8 cellular contexts compared by ENCODE assay signal in genomic region chr17:76500074-76500744, GRCh38. TPM values are rescaled to one million over a fixed set of nuclear protein-coding genes. Genes with fewer than 3 reads are reported as not detected.
DNase-seq lines count a peak whose midpoint lies in the region; ATAC-seq and TF ChIP-seq lines count a peak whose summit lies in the region.

No MANE protein-coding gene starts in this region.

- TF ChIP-seq POLR2A in upper lobe of left lung (IDR thresholded peaks at IDR 0.05): peak in 2 of 4 donors; percentile 34 to 61

- TF ChIP-seq CTCF in upper lobe of left lung (IDR thresholded peaks at IDR 0.05): no peak

- H3K4me3 Mint-ChIP-seq in activated naive CD4-positive, alpha-beta T cell treated with anti-CD3 and anti-CD28 coated beads, Interleukin-2, amount 50 U/mL, for 24 hours: peak overlapping the region; percentile 87
- peak overlapping the region; percentile 88 for H3K4me3 Mint-ChIP-seq in activated T-helper 2 cell treated with anti-CD3 and anti-CD28 coated beads, Interferon-gamma antibody, Interleukin-2, Interleukin-4, amounts not matched to agents 10 μg/mL and 5 μg/mL and 100 μg/mL, durations not matched to agents 14 hours and 24 hours and 36 hours (ENCODE audit: low read depth)

- H3K27me3 Mint-ChIP-seq in activated naive CD4-positive, alpha-beta T cell treated with anti-CD3 and anti-CD28 coated beads, Interleukin-2, amount 50 U/mL, for 24 hours: no peaks in the 10 kb centered on the region
- no peaks in the 10 kb centered on the region for H3K27me3 Mint-ChIP-seq in activated T-helper 2 cell treated with anti-CD3 and anti-CD28 coated beads, Interferon-gamma antibody, Interleukin-2, Interleukin-4, amounts not matched to agents 10 μg/mL and 5 μg/mL and 100 μg/mL, durations not matched to agents 14 hours and 24 hours and 36 hours (ENCODE audit: low read depth)

- no peaks in the 10 kb centered on the region for H3K9me3 ChIP-seq in upper lobe of left lung

- peaks cover 34% of the 10 kb centered on the region for H3K4me1 Mint-ChIP-seq in activated naive CD4-positive, alpha-beta T cell treated with anti-CD3 and anti-CD28 coated beads, Interleukin-2, amount 50 U/mL, for 24 hours
- peaks cover 19% of the 10 kb centered on the region for H3K4me1 Mint-ChIP-seq in activated T-helper 2 cell treated with anti-CD3 and anti-CD28 coated beads, Interferon-gamma antibody, Interleukin-2, Interleukin-4, amounts not matched to agents 10 μg/mL and 5 μg/mL and 100 μg/mL, durations not matched to agents 14 hours and 24 hours and 36 hours (ENCODE audit: low read depth)

- H3K27me3 ChIP-seq in upper lobe of left lung: no peaks in the 10 kb centered on the region

- no peak overlapping the region for H3K27ac Mint-ChIP-seq in activated naive CD4-positive, alpha-beta T cell treated with anti-CD3 and anti-CD28 coated beads, Interleukin-2, amount 50 U/mL, for 24 hours
- no peak overlapping the region for H3K27ac Mint-ChIP-seq in activated T-helper 2 cell treated with anti-CD3 and anti-CD28 coated beads, Interferon-gamma antibody, Interleukin-2, Interleukin-4, amounts not matched to agents 10 μg/mL and 5 μg/mL and 100 μg/mL, durations not matched to agents 14 hours and 24 hours and 36 hours

- no peaks in the 10 kb centered on the region for H3K36me3 ChIP-seq in upper lobe of left lung

- H3K9me3 Mint-ChIP-seq in activated naive CD4-positive, alpha-beta T cell treated with anti-CD3 and anti-CD28 coated beads, Interleukin-2, amount 50 U/mL, for 24 hours: no peaks in the 10 kb centered on the region
- no peaks in the 10 kb centered on the region for H3K9me3 Mint-ChIP-seq in activated T-helper 2 cell treated with anti-CD3 and anti-CD28 coated beads, Interferon-gamma antibody, Interleukin-2, Interleukin-4, amounts not matched to agents 10 μg/mL and 5 μg/mL and 100 μg/mL, durations not matched to agents 14 hours and 24 hours and 36 hours

- intact Hi-C loops in activated T-helper 2 cell treated with anti-CD3 and anti-CD28 coated beads, Interferon-gamma antibody, Interleukin-2, Interleukin-4, amounts not matched to agents 10 μg/mL and 5 μg/mL and 100 μg/mL, durations not matched to agents 14 hours and 24 hours and 36 hours (cut with micrococcal nuclease): no loop called here

- no peaks in the 10 kb centered on the region for H3K36me3 Mint-ChIP-seq in activated naive CD4-positive, alpha-beta T cell treated with anti-CD3 and anti-CD28 coated beads, Interleukin-2, amount 50 U/mL, for 24 hours
- peaks cover 6% of the 10 kb centered on the region for H3K36me3 Mint-ChIP-seq in activated T-helper 2 cell treated with anti-CD3 and anti-CD28 coated beads, Interferon-gamma antibody, Interleukin-2, Interleukin-4, amounts not matched to agents 10 μg/mL and 5 μg/mL and 100 μg/mL, durations not matched to agents 14 hours and 24 hours and 36 hours (ENCODE audit: low read depth)

- H3K4me1 ChIP-seq in upper lobe of left lung: peaks cover 47 to 61% (median 53%) of the 10 kb centered on the region in 4 donors

- DNase-seq in activated naive CD4-positive, alpha-beta T cell (lab: John Stamatoyannopoulos, UW): no peak
- DNase-seq in activated T-helper 2 cell treated with anti-CD3 and anti-CD28 coated beads, Interferon-gamma antibody, Interleukin-2, Interleukin-4, amounts not matched to agents 10 μg/mL and 5 μg/mL and 100 μg/mL, durations not matched to agents 14 hours and 24 hours and 36 hours (ENCODE audit: low spot score): no peak
- DNase-seq in kidney tubule cell (ENCODE audit: low spot score) (peak; percentile 44), upper lobe of left lung (peak in 1 of 2 donors; percentile 49), superior temporal gyrus (ENCODE audit: extremely low spot score) (no peak), NCI-H510A treated with DMSO at 0.1 percent for 48 hours (lab: John Stamatoyannopoulos, UW) (no peak), activated gamma-delta T cell (lab: John Stamatoyannopoulos, UW) (no peak)

- TF ChIP-seq EP300 in upper lobe of left lung (IDR thresholded peaks at IDR 0.05): no peak

- ATAC-seq in upper lobe of left lung (ENCODE audit: low FRiP score in 2 of 2): no peak

- WGBS in upper lobe of left lung, 2 donors: 47 to 60% methylated on average over 12 to 17 of the region's 17 CpGs

- peak overlapping the region; percentile 71 to 82 (median 74) for H3K4me3 ChIP-seq in upper lobe of left lung

- H3K27ac ChIP-seq in upper lobe of left lung: peak overlapping the region; percentile 91 to 95 (median 94)

RNA-seq across cellular contexts. Expression of gene RHBDF2, which starts 1.0 kb away (rescaled TPM):
- total RNA-seq in activated T-helper 2 cell treated with anti-CD3 and anti-CD28 coated beads, Interferon-gamma antibody, Interleukin-2, Interleukin-4, amounts not matched to agents 10 μg/mL and 5 μg/mL and 100 μg/mL, durations not matched to agents 14 hours and 24 hours and 36 hours: 45.3 and 48.5 TPM in 2 replicates
- 100 to 1,000 TPM in 2 of 6 donors, 10 to 100 TPM in 4; 34.3 to 137 (median 47.6) TPM for total RNA-seq in upper lobe of left lung

RNA-seq across cellular contexts. Expression of gene AANAT, which starts 32.8 kb away (rescaled TPM):
- total RNA-seq in activated T-helper 2 cell treated with anti-CD3 and anti-CD28 coated beads, Interferon-gamma antibody, Interleukin-2, Interleukin-4, amounts not matched to agents 10 μg/mL and 5 μg/mL and 100 μg/mL, durations not matched to agents 14 hours and 24 hours and 36 hours: 0.18 TPM in 1 of 2 replicates, not detected in the other
- total RNA-seq in upper lobe of left lung: not detected

RNA-seq across cellular contexts. Expression of gene CYGB, which starts 37.3 kb away (rescaled TPM):
- total RNA-seq in activated T-helper 2 cell treated with anti-CD3 and anti-CD28 coated beads, Interferon-gamma antibody, Interleukin-2, Interleukin-4, amounts not matched to agents 10 μg/mL and 5 μg/mL and 100 μg/mL, durations not matched to agents 14 hours and 24 hours and 36 hours: not detected in 2 replicates
- 10 to 100 TPM in 5 of 6 donors, 1 to 10 TPM in 1; 6.4 to 33.9 (median 16.6) TPM for total RNA-seq in upper lobe of left lung

RNA-seq across cellular contexts. Expression of gene PRCD, which starts 39.6 kb away (rescaled TPM):
- not detected in 2 replicates for total RNA-seq in activated T-helper 2 cell treated with anti-CD3 and anti-CD28 coated beads, Interferon-gamma antibody, Interleukin-2, Interleukin-4, amounts not matched to agents 10 μg/mL and 5 μg/mL and 100 μg/mL, durations not matched to agents 14 hours and 24 hours and 36 hours
- 10 to 100 TPM in 1 of 6 donors, 1 to 10 TPM in 4, not detected in 1; 3.0 to 13.9 (median 7.2) TPM for total RNA-seq in upper lobe of left lung

RNA-seq across cellular contexts. Expression of gene UBE2O, which starts 47.3 kb away (rescaled TPM):
- total RNA-seq in activated T-helper 2 cell treated with anti-CD3 and anti-CD28 coated beads, Interferon-gamma antibody, Interleukin-2, Interleukin-4, amounts not matched to agents 10 μg/mL and 5 μg/mL and 100 μg/mL, durations not matched to agents 14 hours and 24 hours and 36 hours: 46.0 and 46.5 TPM in 2 replicates
- 10 to 100 TPM; 20.5 to 55.5 (median 27.7) TPM for total RNA-seq in upper lobe of left lung
